23 cellular contexts compared by ENCODE assay signal in genomic region chr11:119000906-119001305, GRCh38. TPM values are rescaled to one million over a fixed set of nuclear protein-coding genes. Genes with fewer than 3 reads are reported as not detected.
DNase-seq lines count a peak whose midpoint lies in the region; ATAC-seq lines count a peak whose summit lies in the region.
"Had no signal": no experiment of that assay in that cellular context is flagged by ENCODE, and none has a peak within 500 bp of the region (broad histone marks: within the 10 kb centered on the region; RNA-seq: fewer than 3 reads in every experiment).

No MANE protein-coding gene starts in this region.

- ATAC-seq in GM18870 (IDR thresholded peaks at IDR 0.05; ENCODE audit: unreplicated experiment) (no peak), HG02642 (IDR thresholded peaks at IDR 0.05; ENCODE audit: poor library complexity, unreplicated experiment) (no peak)
- ATAC-seq: body of pancreas, left lung, Panc1 had no signal

- H3K9me2 ChIP-seq in GM23248 (ENCODE audit: insufficient read depth) = no peaks in the 10 kb centered on the region

- no peaks in the 10 kb centered on the region for H3K27me3 ChIP-seq in CD4-positive, alpha-beta memory T cell (ENCODE audit: insufficient read depth, low read length)
- H3K27me3 ChIP-seq in GM23248 (replicated peaks; ENCODE audit: insufficient read depth) = no peaks in the 10 kb centered on the region
- H3K27me3 ChIP-seq: body of pancreas, left lung, spleen, upper lobe of left lung had no signal

- H3K4me3 ChIP-seq in CD4-positive, alpha-beta memory T cell (ENCODE audit: low read length in 2 of 2) = no peak overlapping the region
- H3K4me3 ChIP-seq in GM23248 (no peak overlapping the region), SK-N-MC (no peak overlapping the region)
- H3K4me3 ChIP-seq: body of pancreas, left lung, prostate gland, spleen, upper lobe of left lung had no signal

- no peaks in the 10 kb centered on the region for H4K20me1 ChIP-seq in GM23248 (ENCODE audit: insufficient read depth)

- in situ Hi-C loops in GM23248 (cut with MboI) = no loop called here

- POLR2A ChIA-PET in CD4-positive, alpha-beta memory T cell (lab: Charles Lee; ENCODE audit: partially characterized antibody) = interaction anchor here (10.4 kb wide), 1 partner anchor 15 kb away, joined by 170 read pairs; the partner anchor contains the start of genes RPS25 and TRAPPC4

- H3K27me3 Mint-ChIP-seq in CD4-positive, alpha-beta memory T cell = no peaks in the 10 kb centered on the region
- H3K27me3 Mint-ChIP-seq: activated naive CD4-positive, alpha-beta T cell treated with anti-CD3 and anti-CD28 coated beads, Interleukin-2, amount 10 ng/mL, durations not matched to agents 7 days and 5 days had no signal

- H3K9me3 Mint-ChIP-seq in CD4-positive, alpha-beta memory T cell = peaks cover 0 to 3% (median 0%) of the 10 kb centered on the region in 8 donors
- H3K9me3 Mint-ChIP-seq: activated naive CD4-positive, alpha-beta T cell treated with anti-CD3 and anti-CD28 coated beads, Interleukin-2, amount 10 ng/mL, durations not matched to agents 7 days and 5 days had no signal

- H3K27ac ChIP-seq in CD4-positive, alpha-beta memory T cell (ENCODE audit: low read depth, low read length) = no peak overlapping the region
- H3K27ac ChIP-seq in GM23248 (peak overlapping the region; percentile 75), SK-N-MC (0 out of 2 replicates have a peak overlapping the region, but pooled peaks have one; percentile 42)
- H3K27ac ChIP-seq: body of pancreas, HL-60, left lung, prostate gland, spleen, upper lobe of left lung had no signal

- H2AFZ ChIP-seq in GM23248 = no peak overlapping the region

- CTCF ChIA-PET in CD4-positive, alpha-beta memory T cell (lab: Charles Lee; ENCODE audit: partially characterized antibody) = interaction anchor here (1.1 kb wide), 1 partner anchor 24 kb away, joined by 3 read pairs; no protein-coding TSS in a partner anchor

- no peak for DNase-seq in CD4-positive, alpha-beta memory T cell
- peak; percentile 77 for DNase-seq in GM23248
- DNase-seq in SK-N-MC (ENCODE audit: low read depth, low spot score) = no peak
- peak; percentile 34 for DNase-seq in iris pigment epithelial cell (ENCODE audit: low read depth)
- no peak for DNase-seq in NCI-H748 (lab: John Stamatoyannopoulos, UW; ENCODE audit: unreplicated experiment)
- DNase-seq: activated CD4-positive, alpha-beta T cell treated with anti-CD3 and anti-CD28 coated beads, Interleukin-2, amount 50 U/mL, for 48 hours; activated naive CD4-positive, alpha-beta T cell treated with anti-CD3 and anti-CD28 coated beads, Interleukin-2, amount 10 ng/mL, durations not matched to agents 7 days and 5 days; AML-193; body of pancreas; left lung; NCI-H1694 treated with DMSO at 0.1 percent for 48 hours; stimulated activated CD4-positive, alpha-beta T cell treated with anti-CD3 and anti-CD28 coated beads, Interleukin-4, amount 100 ng/mL, for 4 hours; T-helper 2 cell; upper lobe of left lung had no signal

- intact Hi-C loops in CD4-positive, alpha-beta memory T cell (cut with micrococcal nuclease) = no loop called here

- H3K27ac Mint-ChIP-seq in CD4-positive, alpha-beta memory T cell = peak overlapping the region in 4 of 7 donors; percentile 24 to 64 (median 45)
- H3K27ac Mint-ChIP-seq: activated naive CD4-positive, alpha-beta T cell treated with anti-CD3 and anti-CD28 coated beads, Interleukin-2, amount 10 ng/mL, durations not matched to agents 7 days and 5 days had no signal

- peaks cover 20 to 55% (median 35%) of the 10 kb centered on the region in 4 donors for H3K4me1 Mint-ChIP-seq in CD4-positive, alpha-beta memory T cell

- peak overlapping the region; percentile 36 for H3K9ac ChIP-seq in GM23248
- H3K9ac ChIP-seq in SK-N-MC (ENCODE audit: insufficient read length) = no peak overlapping the region

- peaks cover 24% of the 10 kb centered on the region for H3K4me1 ChIP-seq in CD4-positive, alpha-beta memory T cell (ENCODE audit: insufficient read depth, low read length)
- H3K4me1 ChIP-seq in GM23248 (ENCODE audit: insufficient read depth) = peaks cover 26% of the 10 kb centered on the region

- peak overlapping the region in 3 of 8 donors; percentile 40 to 65 (median 52) for H3K4me3 Mint-ChIP-seq in CD4-positive, alpha-beta memory T cell
- H3K4me3 Mint-ChIP-seq: activated naive CD4-positive, alpha-beta T cell treated with anti-CD3 and anti-CD28 coated beads, Interleukin-2, amount 10 ng/mL, durations not matched to agents 7 days and 5 days had no signal

- 0% methylated on average over 1 of the region's 1 CpG for WGBS in GM23248 (ENCODE audit: low coverage in 1 of 2, low lambda C conversion rate in 2 of 2, missing lambda C conversion rate in 2 of 2), 2 experiments

- H3K9me3 ChIP-seq in CD4-positive, alpha-beta memory T cell (ENCODE audit: control insufficient read depth in 1 of 2, low read length in 2 of 2) = no peaks in the 10 kb centered on the region
- H3K9me3 ChIP-seq in GM23248 (ENCODE audit: low read depth) (no peaks in the 10 kb centered on the region), SK-N-MC (ENCODE audit: low read depth, low read length) (no peaks in the 10 kb centered on the region)
- H3K9me3 ChIP-seq: body of pancreas, left lung, prostate gland, spleen, upper lobe of left lung had no signal

- H3K36me3 Mint-ChIP-seq in CD4-positive, alpha-beta memory T cell = peaks cover 16 to 57% of the 10 kb centered on the region in 2 donors

- H3K79me2 ChIP-seq in GM23248 (ENCODE audit: insufficient read depth) = peaks cover 81% of the 10 kb centered on the region

- peaks cover 34% of the 10 kb centered on the region for H3F3A ChIP-seq in GM23248 (ENCODE audit: insufficient read depth)

- H3K36me3 ChIP-seq in CD4-positive, alpha-beta memory T cell (ENCODE audit: insufficient read depth, low read length) = peaks cover 23% of the 10 kb centered on the region
- H3K36me3 ChIP-seq in GM23248 (ENCODE audit: low read depth) (peaks cover 25% of the 10 kb centered on the region), SK-N-MC (ENCODE audit: insufficient read depth, low read length) (peaks cover 42% of the 10 kb centered on the region)
- H3K36me3 ChIP-seq: prostate gland had no signal

- peak overlapping the region; percentile 39 for H3K4me2 ChIP-seq in GM23248 (ENCODE audit: unreplicated experiment)

RNA-seq across cellular contexts. Expression of gene CENATAC, which starts 3.0 kb away (rescaled TPM):
- total RNA-seq in CD4-positive, alpha-beta memory T cell = 100 to 1,000 TPM; 109 to 114 TPM
- 10 to 100 TPM; 13.3 to 16.9 TPM for polyA plus RNA-seq in CD4-positive, alpha-beta memory T cell
- total RNA-seq in GM23248 (2014; rRNA removed; shearing (Covaris generic)) = 15.3 and 19.3 TPM in 2 replicates
- polyA plus RNA-seq in GM23248 (2016; fragmentation: Nextera tagmentation; extraction: Ambion mirVana) = 10.4 and 13.1 TPM in 2 replicates

RNA-seq across cellular contexts. Expression of gene RPS25, which starts 17.2 kb away (rescaled TPM):
- total RNA-seq in CD4-positive, alpha-beta memory T cell = 1,000 to 10,000 TPM; 2,545 to 2,705 TPM
- 1,000 to 10,000 TPM; 4,676 to 5,786 TPM for polyA plus RNA-seq in CD4-positive, alpha-beta memory T cell
- 653 and 1,103 TPM in 2 replicates for total RNA-seq in GM23248 (2014; rRNA removed; shearing (Covaris generic))
- 1,202 and 1,239 TPM in 2 replicates for polyA plus RNA-seq in GM23248 (2016; fragmentation: Nextera tagmentation; extraction: Ambion mirVana)

RNA-seq across cellular contexts. Expression of gene TRAPPC4, which starts 17.7 kb away (rescaled TPM):
- 10 to 100 TPM; 89.2 to 97.3 TPM for total RNA-seq in CD4-positive, alpha-beta memory T cell
- polyA plus RNA-seq in CD4-positive, alpha-beta memory T cell = 100 to 1,000 TPM in 1 of 2 donors, 10 to 100 TPM in 1; 92.1 to 116 TPM
- 70.4 and 90.6 TPM in 2 replicates for total RNA-seq in GM23248 (2014; rRNA removed; shearing (Covaris generic))
- 207 and 210 TPM in 2 replicates for polyA plus RNA-seq in GM23248 (2016; fragmentation: Nextera tagmentation; extraction: Ambion mirVana)

RNA-seq across cellular contexts. Expression of gene FOXR1, which starts 29.3 kb away (rescaled TPM):
- total RNA-seq in CD4-positive, alpha-beta memory T cell = not detected
- polyA plus RNA-seq in CD4-positive, alpha-beta memory T cell = not detected
- not detected in 2 replicates for total RNA-seq in GM23248 (2014; rRNA removed; shearing (Covaris generic))
- not detected in 2 replicates for polyA plus RNA-seq in GM23248 (2016; fragmentation: Nextera tagmentation; extraction: Ambion mirVana)
- total RNA-seq: body of pancreas, fibroblast of lung, left lung, mucosa of gallbladder, SK-MEL-5, spleen, upper lobe of left lung had no signal
- polyA plus RNA-seq: fibroblast of lung, spleen had no signal

RNA-seq across cellular contexts. Expression of gene SLC37A4, which starts 29.8 kb away (rescaled TPM):
- total RNA-seq in CD4-positive, alpha-beta memory T cell = 10 to 100 TPM; 14.6 to 14.8 TPM
- polyA plus RNA-seq in CD4-positive, alpha-beta memory T cell = 10 to 100 TPM; 10.6 to 13.0 TPM
- 11.1 and 13.7 TPM in 2 replicates for total RNA-seq in GM23248 (2014; rRNA removed; shearing (Covaris generic))
- polyA plus RNA-seq in GM23248 (2016; fragmentation: Nextera tagmentation; extraction: Ambion mirVana) = 7.8 and 7.9 TPM in 2 replicates

Comparison
In these comparisons a context has a peak if more than half of its experiments do, and no peak if none do; other contexts are left out.
1. DNase-seq: peak in GM23248 (single experiment) and iris pigment epithelial cell (single experiment); none in CD4-positive, alpha-beta memory T cell (0 of 5), SK-N-MC (single experiment) and NCI-H748 (single experiment).